Comparison of ENCODE assay signal across 15 cellular contexts in the genomic region with DNA sequence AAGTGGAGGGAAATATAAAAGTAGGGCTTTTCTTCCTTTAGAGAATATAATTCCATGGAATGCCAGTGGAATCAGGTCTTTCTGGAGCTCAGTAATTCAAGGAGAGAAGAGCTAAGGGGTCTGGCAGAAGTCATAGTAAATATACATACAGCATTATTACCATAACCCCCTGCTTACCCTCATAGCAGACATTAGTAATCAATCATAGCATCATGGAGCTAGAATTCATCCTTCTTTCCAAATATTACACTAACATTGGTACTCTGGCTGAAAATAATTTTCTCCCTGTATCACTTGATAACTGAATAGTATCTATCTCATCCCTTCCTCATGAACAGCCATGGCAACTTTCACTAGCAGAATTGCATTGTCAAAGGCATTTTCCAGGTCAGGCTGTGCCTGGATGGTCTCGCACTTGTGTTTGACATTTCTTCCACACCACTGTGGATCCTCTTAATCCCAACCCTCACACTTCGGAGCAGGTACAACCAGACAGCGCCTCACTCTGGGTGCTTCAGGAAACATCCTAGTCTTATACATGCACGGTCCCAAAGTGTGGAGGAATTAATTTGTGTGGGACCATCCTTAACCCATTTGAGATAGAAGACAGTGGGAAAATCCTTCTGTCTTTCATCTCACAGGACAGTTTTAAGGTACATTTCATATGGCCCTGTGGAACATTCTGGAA.
DNase-seq lines count a peak whose midpoint lies in the region; ATAC-seq and TF ChIP-seq lines count a peak whose summit lies in the region.
"Had no signal": no experiment of that assay in that cellular context is flagged by ENCODE, and none has a peak within 500 bp of the region (broad histone marks: within the 10 kb centered on the region; RNA-seq: fewer than 3 reads in every experiment).

No MANE protein-coding gene starts in this region.

- peak; percentile 43 for DNase-seq in DMS 273 (lab: John Stamatoyannopoulos, UW; ENCODE audit: unreplicated experiment)
- DNase-seq in DMS 273 treated with DMSO at 0.1 percent for 48 hours (lab: John Stamatoyannopoulos, UW) = no peak
- no peak for DNase-seq in foreskin keratinocyte
- DNase-seq in thoracic aorta (ENCODE audit: low spot score) = no peak
- DNase-seq in HT-29 (ENCODE audit: low spot score) = no peak
- DNase-seq: activated T-cell treated with anti-CD3 and anti-CD28 coated beads for 4 hours; effector memory CD4-positive, alpha-beta T cell; hippocampal formation; NCI-H1092; SJCRH30 had no signal

- H3K4me1 ChIP-seq in foreskin keratinocyte = no peaks in the 10 kb centered on the region
- H3K4me1 ChIP-seq in thoracic aorta (ENCODE audit: control insufficient read depth in 1 of 2, low read depth in 2 of 2) = peaks cover 30 to 76% of the 10 kb centered on the region in 2 donors
- H3K4me1 ChIP-seq: SJCRH30 had no signal

- H3K27me3 ChIP-seq in foreskin keratinocyte = no peaks in the 10 kb centered on the region
- no peaks in the 10 kb centered on the region for H3K27me3 ChIP-seq in thoracic aorta (replicated peaks; ENCODE audit: insufficient read depth)
- H3K27me3 ChIP-seq: right atrium auricular region, SJCRH30 had no signal

- no peaks in the 10 kb centered on the region for H3K36me3 ChIP-seq in thoracic aorta
- H3K36me3 ChIP-seq: right atrium auricular region, SJCRH30 had no signal

- H3K4me3 ChIP-seq in thoracic aorta = no peak overlapping the region
- H3K4me3 ChIP-seq: right atrium auricular region, SJCRH30 had no signal

- H3K27ac ChIP-seq in foreskin keratinocyte (no peak overlapping the region), thoracic aorta (peak overlapping the region; percentile 76 to 77)
- H3K27ac ChIP-seq: SJCRH30 had no signal

- no peaks in the 10 kb centered on the region for H3K9me3 ChIP-seq in thoracic aorta
- H3K9me3 ChIP-seq: right atrium auricular region, SJCRH30 had no signal

- ATAC-seq in SK-N-SH treated with all-trans-retinoic acid at 6 μM for 48 hours = 0 out of 3 replicates have a peak, but pooled peaks have one; percentile 32
- no peak for ATAC-seq in foreskin keratinocyte
- ATAC-seq in thoracic aorta (ENCODE audit: insufficient number of reproducible peaks, low FRiP score, low read depth) = no peak
- ATAC-seq in HG02970 (IDR thresholded peaks at IDR 0.05; ENCODE audit: low FRiP score, unreplicated experiment) = no peak
- ATAC-seq in GM18868 (IDR thresholded peaks at IDR 0.05; ENCODE audit: unreplicated experiment) = no peak
- ATAC-seq: activated CD4-positive, CD25-positive, alpha-beta regulatory T cell treated with anti-CD3 and anti-CD28 coated beads, Interleukin-2, amount 50 U/mL, for 24 hours had no signal

- peak; percentile 40 for TF ChIP-seq CTCF in foreskin keratinocyte (conservative IDR thresholded peaks at IDR 0.05)
- TF ChIP-seq CTCF in thoracic aorta (IDR thresholded peaks at IDR 0.05) = no peak

TF ChIP-seq in SK-N-SH treated with all-trans-retinoic acid at 6 μM for 48 hours, 23 proteins besides CTCF, POLR2A, EP300 and RAD21:
- TF ChIP-seq, protein P1, sequence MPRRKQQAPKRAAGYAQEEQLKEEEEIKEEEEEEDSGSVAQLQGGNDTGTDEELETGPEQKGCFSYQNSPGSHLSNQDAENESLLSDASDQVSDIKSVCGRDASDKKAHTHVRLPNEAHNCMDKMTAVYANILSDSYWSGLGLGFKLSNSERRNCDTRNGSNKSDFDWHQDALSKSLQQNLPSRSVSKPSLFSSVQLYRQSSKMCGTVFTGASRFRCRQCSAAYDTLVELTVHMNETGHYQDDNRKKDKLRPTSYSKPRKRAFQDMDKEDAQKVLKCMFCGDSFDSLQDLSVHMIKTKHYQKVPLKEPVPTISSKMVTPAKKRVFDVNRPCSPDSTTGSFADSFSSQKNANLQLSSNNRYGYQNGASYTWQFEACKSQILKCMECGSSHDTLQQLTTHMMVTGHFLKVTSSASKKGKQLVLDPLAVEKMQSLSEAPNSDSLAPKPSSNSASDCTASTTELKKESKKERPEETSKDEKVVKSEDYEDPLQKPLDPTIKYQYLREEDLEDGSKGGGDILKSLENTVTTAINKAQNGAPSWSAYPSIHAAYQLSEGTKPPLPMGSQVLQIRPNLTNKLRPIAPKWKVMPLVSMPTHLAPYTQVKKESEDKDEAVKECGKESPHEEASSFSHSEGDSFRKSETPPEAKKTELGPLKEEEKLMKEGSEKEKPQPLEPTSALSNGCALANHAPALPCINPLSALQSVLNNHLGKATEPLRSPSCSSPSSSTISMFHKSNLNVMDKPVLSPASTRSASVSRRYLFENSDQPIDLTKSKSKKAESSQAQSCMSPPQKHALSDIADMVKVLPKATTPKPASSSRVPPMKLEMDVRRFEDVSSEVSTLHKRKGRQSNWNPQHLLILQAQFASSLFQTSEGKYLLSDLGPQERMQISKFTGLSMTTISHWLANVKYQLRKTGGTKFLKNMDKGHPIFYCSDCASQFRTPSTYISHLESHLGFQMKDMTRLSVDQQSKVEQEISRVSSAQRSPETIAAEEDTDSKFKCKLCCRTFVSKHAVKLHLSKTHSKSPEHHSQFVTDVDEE (CRISPR knock-in tag; IDR thresholded peaks at IDR 0.05) = no peak
- TF ChIP-seq ISL1 (CRISPR knock-in tag; IDR thresholded peaks at IDR 0.05) = no peak
- no peak for TF ChIP-seq PATZ1 (CRISPR knock-in tag; IDR thresholded peaks at IDR 0.05; ENCODE audit: borderline replicate concordance)
- no peak for TF ChIP-seq RARB (CRISPR knock-in tag; IDR thresholded peaks at IDR 0.05)
- TF ChIP-seq OSR1 (CRISPR knock-in tag; IDR thresholded peaks at IDR 0.05) = no peak
- TF ChIP-seq CSDC2 (CRISPR knock-in tag; IDR thresholded peaks at IDR 0.05) = no peak
- no peak for TF ChIP-seq GLIS3 (CRISPR knock-in tag; IDR thresholded peaks at IDR 0.05)
- no peak for TF ChIP-seq TOX (CRISPR knock-in tag; IDR thresholded peaks at IDR 0.05; ENCODE audit: borderline replicate concordance)
- no peak for TF ChIP-seq ESRRG (CRISPR knock-in tag; IDR thresholded peaks at IDR 0.05)
- no peak for TF ChIP-seq ARNTL (CRISPR knock-in tag; IDR thresholded peaks at IDR 0.05; ENCODE audit: borderline replicate concordance, low read depth)
- TF ChIP-seq, protein P2, sequence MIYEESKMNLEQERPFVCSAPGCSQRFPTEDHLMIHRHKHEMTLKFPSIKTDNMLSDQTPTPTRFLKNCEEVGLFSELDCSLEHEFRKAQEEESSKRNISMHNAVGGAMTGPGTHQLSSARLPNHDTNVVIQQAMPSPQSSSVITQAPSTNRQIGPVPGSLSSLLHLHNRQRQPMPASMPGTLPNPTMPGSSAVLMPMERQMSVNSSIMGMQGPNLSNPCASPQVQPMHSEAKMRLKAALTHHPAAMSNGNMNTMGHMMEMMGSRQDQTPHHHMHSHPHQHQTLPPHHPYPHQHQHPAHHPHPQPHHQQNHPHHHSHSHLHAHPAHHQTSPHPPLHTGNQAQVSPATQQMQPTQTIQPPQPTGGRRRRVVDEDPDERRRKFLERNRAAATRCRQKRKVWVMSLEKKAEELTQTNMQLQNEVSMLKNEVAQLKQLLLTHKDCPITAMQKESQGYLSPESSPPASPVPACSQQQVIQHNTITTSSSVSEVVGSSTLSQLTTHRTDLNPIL (CRISPR knock-in tag; IDR thresholded peaks at IDR 0.05; ENCODE audit: low read depth) = no peak
- TF ChIP-seq ZNF8 (CRISPR knock-in tag; IDR thresholded peaks at IDR 0.05) = no peak
- TF ChIP-seq ZFP30 (CRISPR knock-in tag; IDR thresholded peaks at IDR 0.05) = no peak
- no peak for TF ChIP-seq ZFP3 (CRISPR knock-in tag; IDR thresholded peaks at IDR 0.05)
